In the genomic region with DNA sequence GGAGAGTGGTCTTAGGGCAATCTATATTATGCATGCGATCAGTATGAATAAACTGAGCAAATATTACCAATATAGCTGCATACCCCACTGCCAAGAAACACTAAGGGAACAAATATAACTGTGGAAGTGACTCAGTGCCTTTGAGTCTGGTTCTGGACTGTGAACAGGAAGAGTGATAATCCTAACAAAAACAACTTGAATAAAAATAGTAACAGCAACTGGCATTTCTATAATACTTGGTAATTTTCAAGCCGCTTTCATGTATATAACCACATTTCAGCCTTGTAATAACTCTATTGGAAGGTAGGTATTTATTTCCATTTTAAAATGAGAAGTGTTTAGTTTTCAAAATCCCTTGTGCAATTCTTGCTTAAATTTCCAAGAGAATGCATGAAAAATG, we compare ENCODE assay signal across 13 cellular contexts.
A peak's percentile ranks its signal among the peaks of the same experiment; 100 is the strongest.
DNase-seq lines count a peak whose midpoint lies in the region; ATAC-seq and TF ChIP-seq lines count a peak whose summit lies in the region.
"Had no signal": no experiment of that assay in that cellular context is flagged by ENCODE, and none has a peak within 500 bp of the region (broad histone marks: within the 10 kb centered on the region; RNA-seq: fewer than 3 reads in every experiment).

No MANE protein-coding gene starts in this region.

- no peaks in the 10 kb centered on the region for H3K27me3 ChIP-seq in RWPE2 (ENCODE audit: insufficient read depth, poor library complexity, severe bottlenecking)
- no peaks in the 10 kb centered on the region for H3K27me3 ChIP-seq in osteoblast (ENCODE audit: insufficient read depth, low read length)
- H3K27me3 ChIP-seq in mammary epithelial cell (ENCODE audit: insufficient read depth, low read length) = no peaks in the 10 kb centered on the region
- H3K27me3 ChIP-seq: ovary, testis had no signal

- peaks cover 4% of the 10 kb centered on the region for H3K27me3 Mint-ChIP-seq in mesothelial cell of epicardium (ENCODE audit: low read depth)

- H3K4me2 ChIP-seq in osteoblast (ENCODE audit: insufficient read depth, low read length) (peak overlapping the region; percentile 33), mammary epithelial cell (ENCODE audit: insufficient read depth, low read depth, low read length) (no peak overlapping the region)

- H3K9me3 ChIP-seq in RWPE2 (ENCODE audit: severe bottlenecking) = no peaks in the 10 kb centered on the region
- no peaks in the 10 kb centered on the region for H3K9me3 ChIP-seq in osteoblast (ENCODE audit: low read depth, low read length)
- H3K9me3 ChIP-seq in mammary epithelial cell (replicated peaks; ENCODE audit: insufficient read depth, low read length) = peaks cover 19% of the 10 kb centered on the region
- H3K9me3 ChIP-seq: ovary, testis had no signal

- intact Hi-C loops in mammary epithelial cell (cut with micrococcal nuclease) = no loop called here

- H3K9me3 Mint-ChIP-seq in mesothelial cell of epicardium = no peaks in the 10 kb centered on the region

- no peak overlapping the region for H3K4me3 Mint-ChIP-seq in mesothelial cell of epicardium

- DNase-seq in Ammon's horn (ENCODE audit: low spot score) (peak; percentile 24), RWPE2 (ENCODE audit: low spot score) (no peak), fibroblast of pulmonary artery (ENCODE audit: low read depth) (peak; percentile 16), osteoblast (ENCODE audit: insufficient read length, low spot score, missing footprints) (peak; percentile 90), mammary epithelial cell (no peak), kidney tubule cell (ENCODE audit: low spot score) (no peak), mesothelial cell of epicardium (ENCODE audit: low spot score in 2 of 2, unreplicated experiment in 2 of 2) (no peak)
- no peak for DNase-seq in activated T-cell treated with anti-CD3 and anti-CD28 coated beads, Interleukin-2, amount 50 U/mL, for 1 hour
- DNase-seq: activated effector memory CD4-positive, alpha-beta T cell treated with Interleukin-2 at 50 U/mL for 16 hours; ovary; stimulated activated CD4-positive, alpha-beta T cell treated with anti-CD3 and anti-CD28 coated beads, Interleukin-15, amount 100 ng/mL, for 24 hours; testis had no signal

- no peaks in the 10 kb centered on the region for H3K36me3 Mint-ChIP-seq in mesothelial cell of epicardium

- H2AFZ ChIP-seq in osteoblast (ENCODE audit: low read length) = no peak overlapping the region
- no peak overlapping the region for H2AFZ ChIP-seq in mammary epithelial cell (ENCODE audit: low read depth, low read length)

- H3K79me2 ChIP-seq in osteoblast (ENCODE audit: insufficient read depth, low read length) (no peaks in the 10 kb centered on the region), mammary epithelial cell (ENCODE audit: insufficient read depth, low read length) (no peaks in the 10 kb centered on the region)

- WGBS in mammary epithelial cell (ENCODE audit: low coverage, missing lambda C conversion rate) = 51% methylated on average over 2 of the region's 2 CpGs

- CTCF ChIA-PET in mammary epithelial cell (lab: Charles Lee; ENCODE audit: low non-redundant PET) = no interaction called here

- no peak overlapping the region for H3K9ac ChIP-seq in mammary epithelial cell (ENCODE audit: insufficient read depth, low read length)

- ATAC-seq in RWPE2 (ENCODE audit: low read depth) = peak; percentile 50; the same call in 2 of the 3 replicates
- ATAC-seq: SK-N-SH treated with all-trans-retinoic acid at 6 μM for 48 hours had no signal

- no TSS peak for BruUV-seq in mammary epithelial cell (replicated peaks; lab: Mats Ljungman, UMichigan)

- H4K20me1 ChIP-seq in osteoblast (ENCODE audit: insufficient read depth, low read length) (no peaks in the 10 kb centered on the region), mammary epithelial cell (ENCODE audit: insufficient read depth, low read length) (no peaks in the 10 kb centered on the region)

- dilution Hi-C loops in mammary epithelial cell (cut with HindIII; ENCODE audit: low sequenced_read_pairs) = no loop called here

- H3K4me3 ChIP-seq in RWPE2 (ENCODE audit: severe bottlenecking) (no peak overlapping the region), fibroblast of pulmonary artery (replicated peaks; ENCODE audit: low read depth, low read length) (no peak overlapping the region), osteoblast (ENCODE audit: insufficient read depth, low read length) (no peak overlapping the region), mammary epithelial cell (replicated peaks in 1 of 3; ENCODE audit: insufficient read depth in 1 of 3, low read depth in 2 of 3, low read length in 3 of 3) (no peak overlapping the region)
- H3K4me3 ChIP-seq: ovary, testis had no signal

- H3K27ac Mint-ChIP-seq in mesothelial cell of epicardium = no peak overlapping the region

- TF ChIP-seq CTCF in RWPE2 (IDR thresholded peaks at IDR 0.05; ENCODE audit: poor library complexity, severe bottlenecking) = no peak
- TF ChIP-seq CTCF in fibroblast of pulmonary artery (IDR thresholded peaks at IDR 0.05; ENCODE audit: low read length, missing control alignments) = no peak
- no peak for TF ChIP-seq CTCF in osteoblast (IDR thresholded peaks at IDR 0.05; ENCODE audit: extremely low read depth, low read depth, low read length)
- TF ChIP-seq CTCF in mammary epithelial cell (conservative IDR thresholded peaks at IDR 0.05 in 1 of 2, IDR thresholded peaks at IDR 0.05 in 1 of 2; ENCODE audit: extremely low read depth in 1 of 2, insufficient read depth in 1 of 2, low read depth in 1 of 2, low read length in 2 of 2) = no peak
- no peak for TF ChIP-seq CTCF in mesothelial cell of epicardium (IDR thresholded peaks at IDR 0.05; ENCODE audit: unreplicated experiment)

- no peaks in the 10 kb centered on the region for H3K4me1 ChIP-seq in RWPE2 (ENCODE audit: insufficient read depth, poor library complexity, severe bottlenecking)
- peaks cover 11% of the 10 kb centered on the region for H3K4me1 ChIP-seq in osteoblast (ENCODE audit: insufficient read depth, low read length)
- no peaks in the 10 kb centered on the region for H3K4me1 ChIP-seq in mammary epithelial cell (ENCODE audit: insufficient read depth, low read length)
- H3K4me1 ChIP-seq: testis had no signal

- H3K36me3 ChIP-seq in RWPE2 (ENCODE audit: low read depth) = no peaks in the 10 kb centered on the region
- no peaks in the 10 kb centered on the region for H3K36me3 ChIP-seq in osteoblast (ENCODE audit: insufficient read depth, low read length)
- no peaks in the 10 kb centered on the region for H3K36me3 ChIP-seq in mammary epithelial cell (ENCODE audit: insufficient read depth, low read length)
- H3K36me3 ChIP-seq: ovary had no signal

- peaks cover 5% of the 10 kb centered on the region for H3K4me1 Mint-ChIP-seq in mesothelial cell of epicardium

- H3K27ac ChIP-seq in RWPE2 (ENCODE audit: poor library complexity, severe bottlenecking) = no peak overlapping the region
- peak overlapping the region; percentile 33 for H3K27ac ChIP-seq in osteoblast (ENCODE audit: low read depth, low read length)
- no peak overlapping the region for H3K27ac ChIP-seq in mammary epithelial cell (ENCODE audit: insufficient read depth, low read depth, low read length)
- H3K27ac ChIP-seq: ovary, testis had no signal

- in situ Hi-C loops in mammary epithelial cell (cut with MboI; ENCODE audit: low sequenced_read_pairs in 2 of 2) = no loop called here

Comparison
In these comparisons a context has a peak if more than half of its experiments do, and no peak if none do; other contexts are left out.
1. DNase-seq: peak in Ammon's horn (single experiment), fibroblast of pulmonary artery (single experiment) and osteoblast (single experiment); none in RWPE2 (single experiment), mammary epithelial cell (single experiment), kidney tubule cell (single experiment), mesothelial cell of epicardium (0 of 2) and activated T-cell treated with anti-CD3 and anti-CD28 coated beads, Interleukin-2, amount 50 U/mL, for 1 hour (single experiment).